Comparison of ENCODE assay signal across 1 cellular context in genomic region chr7:27910341-27910740, GRCh38.
TF ChIP-seq lines count a peak whose summit lies in the region.

No MANE protein-coding gene starts in this region.

TF ChIP-seq in WTC11, 78 proteins besides CTCF, POLR2A, EP300 and RAD21 (continued from another document):
- TF ChIP-seq ATF3 (CRISPR knock-in tag; conservative IDR thresholded peaks at IDR 0.05) (no peak), TEAD1 (CRISPR knock-in tag; IDR thresholded peaks at IDR 0.05) (peak; percentile 91; the same call in 1 of the 2 replicates), FOXK1 (CRISPR knock-in tag; IDR thresholded peaks at IDR 0.05) (peak; percentile 78; the same call in 1 of the 2 replicates), ATF6 (CRISPR knock-in tag; IDR thresholded peaks at IDR 0.05) (no peak)
